8 cellular contexts compared by ENCODE assay signal in genomic region chr14:68268197-68268596, GRCh38.
DNase-seq lines count a peak whose midpoint lies in the region; ATAC-seq and TF ChIP-seq lines count a peak whose summit lies in the region.

No MANE protein-coding gene starts in this region.

- no peak overlapping the region for H3K4me3 Mint-ChIP-seq in progenitor cell of endocrine pancreas (ENCODE audit: low read depth)

- H3K27ac ChIP-seq in left lung (peak overlapping the region; percentile 75), SJCRH30 (no peak overlapping the region)

- no peaks in the 10 kb centered on the region for H3K36me3 Mint-ChIP-seq in progenitor cell of endocrine pancreas (ENCODE audit: insufficient read depth)

- no peaks in the 10 kb centered on the region for H3K9me3 Mint-ChIP-seq in progenitor cell of endocrine pancreas (ENCODE audit: low read depth)

- H3K27ac Mint-ChIP-seq in progenitor cell of endocrine pancreas = no peak overlapping the region

- no peak overlapping the region for H2AFZ ChIP-seq in Loucy (ENCODE audit: low read length)

- peak overlapping the region; percentile 24 for H3K4me2 ChIP-seq in Loucy (ENCODE audit: low read depth, low read length, poor library complexity, severe bottlenecking)

- no peak for TF ChIP-seq CTCF in GM06990 (IDR thresholded peaks at IDR 0.05; ENCODE audit: insufficient read depth, low read length, poor library complexity, severe bottlenecking)
- no peak for TF ChIP-seq CTCF in Loucy (conservative IDR thresholded peaks at IDR 0.05; ENCODE audit: low read length)
- TF ChIP-seq CTCF in left lung (IDR thresholded peaks at IDR 0.05) = no peak
- TF ChIP-seq CTCF in progenitor cell of endocrine pancreas (IDR thresholded peaks at IDR 0.05; ENCODE audit: unreplicated experiment) = no peak

- H3K4me1 ChIP-seq in Loucy (ENCODE audit: insufficient read depth, low read length, poor library complexity, severe bottlenecking) (peaks cover 31% of the 10 kb centered on the region), left lung (peaks cover 26 to 51% of the 10 kb centered on the region in 2 donors), SJCRH30 (peaks cover 2% of the 10 kb centered on the region; the same call in 1 of the 2 replicates)

- H3K9ac ChIP-seq in Loucy (ENCODE audit: low read depth, low read length, poor library complexity, severe bottlenecking) = peak overlapping the region; percentile 2

- no peaks in the 10 kb centered on the region for H3K27me3 Mint-ChIP-seq in progenitor cell of endocrine pancreas

- intact Hi-C loops in left lung (cut with DNase I) = no loop called here

- H3K36me3 ChIP-seq in GM06990 (ENCODE audit: control insufficient read depth, insufficient read depth, low read length) (no peaks in the 10 kb centered on the region), Loucy (ENCODE audit: insufficient read depth, low read length) (no peaks in the 10 kb centered on the region), left lung (no peaks in the 10 kb centered on the region), SJCRH30 (no peaks in the 10 kb centered on the region)

- peak; percentile 65 for ATAC-seq in GM21515 (IDR thresholded peaks at IDR 0.05; ENCODE audit: unreplicated experiment)
- ATAC-seq in left lung = peak; percentile 60

- DNase-seq in GM06990 (ENCODE audit: extremely low read depth, insufficient read length) (peak; percentile 83), left lung (no peak), progenitor cell of endocrine pancreas (ENCODE audit: low spot score, unreplicated experiment) (no peak), NCI-H526 treated with DMSO at 0.1 percent for 48 hours (lab: John Stamatoyannopoulos, UW) (no peak), SJCRH30 (no peak)
- DNase-seq in stimulated activated CD4-positive, alpha-beta T cell treated with anti-CD3 and anti-CD28 coated beads, Interleukin-2, amount 100 ng/mL, for 48 hours = no peak

- no peaks in the 10 kb centered on the region for H3K9me2 ChIP-seq in Loucy (replicated peaks; ENCODE audit: low read depth, low read length)

- H3F3A ChIP-seq in Loucy (ENCODE audit: low read depth) = no peaks in the 10 kb centered on the region

- no peak overlapping the region for H3K4me3 ChIP-seq in GM06990 (replicated peaks; ENCODE audit: low read depth, low read length)
- no peak overlapping the region for H3K4me3 ChIP-seq in Loucy (ENCODE audit: low read length, poor library complexity, severe bottlenecking)
- no peak overlapping the region for H3K4me3 ChIP-seq in left lung
- H3K4me3 ChIP-seq in SJCRH30 = no peak overlapping the region

- H3K79me2 ChIP-seq in Loucy (ENCODE audit: insufficient read depth, low read length) = no peaks in the 10 kb centered on the region

- H3K27me3 ChIP-seq in GM06990 (replicated peaks; ENCODE audit: control insufficient read depth, insufficient read depth, low read length) (no peaks in the 10 kb centered on the region), Loucy (ENCODE audit: insufficient read depth, low read length, poor library complexity, severe bottlenecking) (no peaks in the 10 kb centered on the region), left lung (no peaks in the 10 kb centered on the region), SJCRH30 (no peaks in the 10 kb centered on the region)

- no peaks in the 10 kb centered on the region for H3K9me3 ChIP-seq in Loucy (ENCODE audit: insufficient read depth, low read depth, low read length)
- no peaks in the 10 kb centered on the region for H3K9me3 ChIP-seq in left lung
- no peaks in the 10 kb centered on the region for H3K9me3 ChIP-seq in SJCRH30 (replicated peaks)

- H4K20me1 ChIP-seq in Loucy (ENCODE audit: insufficient read depth, low read length, poor library complexity, severe bottlenecking) = no peaks in the 10 kb centered on the region

- H3K4me1 Mint-ChIP-seq in progenitor cell of endocrine pancreas (ENCODE audit: low read depth) = peaks cover 12% of the 10 kb centered on the region
